1 cellular context compared by ENCODE assay signal in the genomic region with DNA sequence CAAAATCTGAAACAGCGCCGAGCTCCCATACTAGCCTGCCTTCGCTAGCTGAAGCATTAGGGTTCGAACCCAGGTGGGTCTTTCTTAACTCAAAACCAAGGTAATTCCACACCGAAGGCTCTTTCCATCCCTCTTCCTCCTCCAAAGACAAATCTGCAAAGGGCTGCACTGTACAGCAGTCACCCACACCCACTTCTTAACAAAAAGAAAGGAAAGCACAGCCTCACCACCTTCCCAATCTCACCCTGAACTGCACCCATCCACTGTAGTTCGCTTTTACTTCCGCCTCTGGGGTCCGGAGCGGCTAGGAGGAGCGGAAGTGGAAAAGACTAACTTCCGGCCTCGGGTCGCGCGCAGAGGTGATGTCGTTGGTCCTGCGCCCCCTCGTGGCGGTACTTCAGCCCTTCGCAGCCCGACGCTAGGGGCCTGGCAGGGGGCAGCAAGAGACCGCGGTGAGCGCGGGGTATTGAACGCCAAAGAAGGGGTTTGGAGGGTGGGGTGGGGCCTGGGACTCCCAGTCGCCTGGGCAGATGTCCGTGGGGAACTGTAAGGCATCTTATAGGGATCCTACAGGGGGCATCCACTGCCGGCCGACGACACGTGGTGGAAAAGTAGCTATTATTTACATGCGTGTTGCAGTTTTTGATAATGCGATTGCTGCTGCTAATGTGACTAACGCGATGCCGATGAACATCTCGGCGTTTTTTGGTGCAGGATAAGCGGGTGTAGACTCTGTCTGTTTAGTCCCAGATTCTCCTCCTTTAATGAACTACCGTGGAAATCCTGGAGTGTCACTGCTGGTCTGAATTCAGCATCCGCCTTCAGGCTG.
A peak's percentile ranks its signal among the peaks of the same experiment; 100 is the strongest.
TF ChIP-seq lines count a peak whose summit lies in the region.

A gene with protein sequence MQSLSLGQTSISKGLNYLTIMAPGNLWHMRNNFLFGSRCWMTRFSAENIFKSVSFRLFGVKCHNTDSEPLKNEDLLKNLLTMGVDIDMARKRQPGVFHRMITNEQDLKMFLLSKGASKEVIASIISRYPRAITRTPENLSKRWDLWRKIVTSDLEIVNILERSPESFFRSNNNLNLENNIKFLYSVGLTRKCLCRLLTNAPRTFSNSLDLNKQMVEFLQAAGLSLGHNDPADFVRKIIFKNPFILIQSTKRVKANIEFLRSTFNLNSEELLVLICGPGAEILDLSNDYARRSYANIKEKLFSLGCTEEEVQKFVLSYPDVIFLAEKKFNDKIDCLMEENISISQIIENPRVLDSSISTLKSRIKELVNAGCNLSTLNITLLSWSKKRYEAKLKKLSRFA (minus strand): TSS at position 290 of the 829 bp plus-strand sequence. CDS start 619 bp downstream, outside the sequence.

TF ChIP-seq in HepG2, 621 proteins besides CTCF, POLR2A, EP300 and RAD21 (continued from another document and continues in another):
- TF ChIP-seq THAP9 (CRISPR knock-in tag; IDR thresholded peaks at IDR 0.05; ENCODE audit: borderline replicate concordance), result peak; percentile 95
- TF ChIP-seq ZNF7 (CRISPR knock-in tag; IDR thresholded peaks at IDR 0.05), result no peak
- TF ChIP-seq, protein P1, sequence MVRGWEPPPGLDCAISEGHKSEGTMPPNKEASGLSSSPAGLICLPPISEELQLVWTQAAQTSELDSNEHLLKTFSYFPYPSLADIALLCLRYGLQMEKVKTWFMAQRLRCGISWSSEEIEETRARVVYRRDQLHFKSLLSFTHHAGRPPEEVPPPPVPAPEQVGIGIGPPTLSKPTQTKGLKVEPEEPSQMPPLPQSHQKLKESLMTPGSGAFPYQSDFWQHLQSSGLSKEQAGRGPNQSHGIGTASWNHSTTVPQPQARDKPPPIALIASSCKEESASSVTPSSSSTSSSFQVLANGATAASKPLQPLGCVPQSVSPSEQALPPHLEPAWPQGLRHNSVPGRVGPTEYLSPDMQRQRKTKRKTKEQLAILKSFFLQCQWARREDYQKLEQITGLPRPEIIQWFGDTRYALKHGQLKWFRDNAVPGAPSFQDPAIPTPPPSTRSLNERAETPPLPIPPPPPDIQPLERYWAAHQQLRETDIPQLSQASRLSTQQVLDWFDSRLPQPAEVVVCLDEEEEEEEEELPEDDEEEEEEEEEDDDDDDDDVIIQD (CRISPR knock-in tag; IDR thresholded peaks at IDR 0.05; ENCODE audit: low read depth), result peak; percentile 96
- TF ChIP-seq ZNF446 (CRISPR knock-in tag; IDR thresholded peaks at IDR 0.05), result no peak
- TF ChIP-seq PRPF4 (IDR thresholded peaks at IDR 0.05; ENCODE audit: low read depth, low read length, poor library complexity, severe bottlenecking), result no peak
- TF ChIP-seq ZNF235 (CRISPR knock-in tag; IDR thresholded peaks at IDR 0.05; ENCODE audit: borderline replicate concordance), result no peak
- peak; percentile 47; the same call in 1 of the 2 replicates for TF ChIP-seq ONECUT2 (CRISPR knock-in tag; IDR thresholded peaks at IDR 0.05)
- TF ChIP-seq TEAD2 (CRISPR knock-in tag; IDR thresholded peaks at IDR 0.05), result no peak
- peak; percentile 98 for TF ChIP-seq POLR2AphosphoS5 (IDR thresholded peaks at IDR 0.05; ENCODE audit: low read depth, low read length)
- TF ChIP-seq ZNF335 (CRISPR knock-in tag; IDR thresholded peaks at IDR 0.05), result peak; percentile 31; the same call in 1 of the 2 replicates
- TF ChIP-seq MZF1 (CRISPR knock-in tag; IDR thresholded peaks at IDR 0.05; ENCODE audit: borderline replicate concordance), result no peak
- TF ChIP-seq ZNF101 (CRISPR knock-in tag; IDR thresholded peaks at IDR 0.05; ENCODE audit: borderline replicate concordance, low read depth), result 0 out of 2 replicates have a peak, but pooled peaks have one; percentile 24
- no peak for TF ChIP-seq ZNF616 (CRISPR knock-in tag; IDR thresholded peaks at IDR 0.05; ENCODE audit: low read depth)
- TF ChIP-seq, protein P2, sequence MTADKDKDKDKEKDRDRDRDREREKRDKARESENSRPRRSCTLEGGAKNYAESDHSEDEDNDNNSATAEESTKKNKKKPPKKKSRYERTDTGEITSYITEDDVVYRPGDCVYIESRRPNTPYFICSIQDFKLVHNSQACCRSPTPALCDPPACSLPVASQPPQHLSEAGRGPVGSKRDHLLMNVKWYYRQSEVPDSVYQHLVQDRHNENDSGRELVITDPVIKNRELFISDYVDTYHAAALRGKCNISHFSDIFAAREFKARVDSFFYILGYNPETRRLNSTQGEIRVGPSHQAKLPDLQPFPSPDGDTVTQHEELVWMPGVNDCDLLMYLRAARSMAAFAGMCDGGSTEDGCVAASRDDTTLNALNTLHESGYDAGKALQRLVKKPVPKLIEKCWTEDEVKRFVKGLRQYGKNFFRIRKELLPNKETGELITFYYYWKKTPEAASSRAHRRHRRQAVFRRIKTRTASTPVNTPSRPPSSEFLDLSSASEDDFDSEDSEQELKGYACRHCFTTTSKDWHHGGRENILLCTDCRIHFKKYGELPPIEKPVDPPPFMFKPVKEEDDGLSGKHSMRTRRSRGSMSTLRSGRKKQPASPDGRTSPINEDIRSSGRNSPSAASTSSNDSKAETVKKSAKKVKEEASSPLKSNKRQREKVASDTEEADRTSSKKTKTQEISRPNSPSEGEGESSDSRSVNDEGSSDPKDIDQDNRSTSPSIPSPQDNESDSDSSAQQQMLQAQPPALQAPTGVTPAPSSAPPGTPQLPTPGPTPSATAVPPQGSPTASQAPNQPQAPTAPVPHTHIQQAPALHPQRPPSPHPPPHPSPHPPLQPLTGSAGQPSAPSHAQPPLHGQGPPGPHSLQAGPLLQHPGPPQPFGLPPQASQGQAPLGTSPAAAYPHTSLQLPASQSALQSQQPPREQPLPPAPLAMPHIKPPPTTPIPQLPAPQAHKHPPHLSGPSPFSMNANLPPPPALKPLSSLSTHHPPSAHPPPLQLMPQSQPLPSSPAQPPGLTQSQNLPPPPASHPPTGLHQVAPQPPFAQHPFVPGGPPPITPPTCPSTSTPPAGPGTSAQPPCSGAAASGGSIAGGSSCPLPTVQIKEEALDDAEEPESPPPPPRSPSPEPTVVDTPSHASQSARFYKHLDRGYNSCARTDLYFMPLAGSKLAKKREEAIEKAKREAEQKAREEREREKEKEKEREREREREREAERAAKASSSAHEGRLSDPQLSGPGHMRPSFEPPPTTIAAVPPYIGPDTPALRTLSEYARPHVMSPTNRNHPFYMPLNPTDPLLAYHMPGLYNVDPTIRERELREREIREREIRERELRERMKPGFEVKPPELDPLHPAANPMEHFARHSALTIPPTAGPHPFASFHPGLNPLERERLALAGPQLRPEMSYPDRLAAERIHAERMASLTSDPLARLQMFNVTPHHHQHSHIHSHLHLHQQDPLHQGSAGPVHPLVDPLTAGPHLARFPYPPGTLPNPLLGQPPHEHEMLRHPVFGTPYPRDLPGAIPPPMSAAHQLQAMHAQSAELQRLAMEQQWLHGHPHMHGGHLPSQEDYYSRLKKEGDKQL (CRISPR knock-in tag; IDR thresholded peaks at IDR 0.05; ENCODE audit: low read depth), result peak; percentile 40; the same call in 1 of the 2 replicates
- TF ChIP-seq ZC3H13 (CRISPR knock-in tag; IDR thresholded peaks at IDR 0.05), result no peak
- no peak for TF ChIP-seq HIC2 (CRISPR knock-in tag; IDR thresholded peaks at IDR 0.05; ENCODE audit: low read depth)
- TF ChIP-seq, protein P3, sequence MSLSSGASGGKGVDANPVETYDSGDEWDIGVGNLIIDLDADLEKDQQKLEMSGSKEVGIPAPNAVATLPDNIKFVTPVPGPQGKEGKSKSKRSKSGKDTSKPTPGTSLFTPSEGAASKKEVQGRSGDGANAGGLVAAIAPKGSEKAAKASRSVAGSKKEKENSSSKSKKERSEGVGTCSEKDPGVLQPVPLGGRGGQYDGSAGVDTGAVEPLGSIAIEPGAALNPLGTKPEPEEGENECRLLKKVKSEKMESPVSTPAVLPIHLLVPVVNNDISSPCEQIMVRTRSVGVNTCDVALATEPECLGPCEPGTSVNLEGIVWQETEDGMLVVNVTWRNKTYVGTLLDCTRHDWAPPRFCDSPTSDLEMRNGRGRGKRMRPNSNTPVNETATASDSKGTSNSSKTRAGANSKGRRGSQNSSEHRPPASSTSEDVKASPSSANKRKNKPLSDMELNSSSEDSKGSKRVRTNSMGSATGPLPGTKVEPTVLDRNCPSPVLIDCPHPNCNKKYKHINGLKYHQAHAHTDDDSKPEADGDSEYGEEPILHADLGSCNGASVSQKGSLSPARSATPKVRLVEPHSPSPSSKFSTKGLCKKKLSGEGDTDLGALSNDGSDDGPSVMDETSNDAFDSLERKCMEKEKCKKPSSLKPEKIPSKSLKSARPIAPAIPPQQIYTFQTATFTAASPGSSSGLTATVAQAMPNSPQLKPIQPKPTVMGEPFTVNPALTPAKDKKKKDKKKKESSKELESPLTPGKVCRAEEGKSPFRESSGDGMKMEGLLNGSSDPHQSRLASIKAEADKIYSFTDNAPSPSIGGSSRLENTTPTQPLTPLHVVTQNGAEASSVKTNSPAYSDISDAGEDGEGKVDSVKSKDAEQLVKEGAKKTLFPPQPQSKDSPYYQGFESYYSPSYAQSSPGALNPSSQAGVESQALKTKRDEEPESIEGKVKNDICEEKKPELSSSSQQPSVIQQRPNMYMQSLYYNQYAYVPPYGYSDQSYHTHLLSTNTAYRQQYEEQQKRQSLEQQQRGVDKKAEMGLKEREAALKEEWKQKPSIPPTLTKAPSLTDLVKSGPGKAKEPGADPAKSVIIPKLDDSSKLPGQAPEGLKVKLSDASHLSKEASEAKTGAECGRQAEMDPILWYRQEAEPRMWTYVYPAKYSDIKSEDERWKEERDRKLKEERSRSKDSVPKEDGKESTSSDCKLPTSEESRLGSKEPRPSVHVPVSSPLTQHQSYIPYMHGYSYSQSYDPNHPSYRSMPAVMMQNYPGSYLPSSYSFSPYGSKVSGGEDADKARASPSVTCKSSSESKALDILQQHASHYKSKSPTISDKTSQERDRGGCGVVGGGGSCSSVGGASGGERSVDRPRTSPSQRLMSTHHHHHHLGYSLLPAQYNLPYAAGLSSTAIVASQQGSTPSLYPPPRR (CRISPR knock-in tag; IDR thresholded peaks at IDR 0.05; ENCODE audit: borderline replicate concordance), result no peak; the same call in 1 of the 2 replicates
- TF ChIP-seq ZNF33B (CRISPR knock-in tag; IDR thresholded peaks at IDR 0.05), result no peak
- no peak for TF ChIP-seq ZBTB37 (CRISPR knock-in tag; IDR thresholded peaks at IDR 0.05)
- no peak for TF ChIP-seq JDP2 (CRISPR knock-in tag; IDR thresholded peaks at IDR 0.05; ENCODE audit: borderline replicate concordance)
- TF ChIP-seq ZNF777 (CRISPR knock-in tag; IDR thresholded peaks at IDR 0.05), result no peak; the same call in none of the 2 replicates
- TF ChIP-seq ATF7-NPFF (CRISPR knock-in tag; IDR thresholded peaks at IDR 0.05; ENCODE audit: low read depth), result peak; percentile 92
- TF ChIP-seq DDIT3 (CRISPR knock-in tag; IDR thresholded peaks at IDR 0.05), result no peak
- no peak for TF ChIP-seq ZNF850 (CRISPR knock-in tag; conservative IDR thresholded peaks at IDR 0.05)
- TF ChIP-seq, protein P4, sequence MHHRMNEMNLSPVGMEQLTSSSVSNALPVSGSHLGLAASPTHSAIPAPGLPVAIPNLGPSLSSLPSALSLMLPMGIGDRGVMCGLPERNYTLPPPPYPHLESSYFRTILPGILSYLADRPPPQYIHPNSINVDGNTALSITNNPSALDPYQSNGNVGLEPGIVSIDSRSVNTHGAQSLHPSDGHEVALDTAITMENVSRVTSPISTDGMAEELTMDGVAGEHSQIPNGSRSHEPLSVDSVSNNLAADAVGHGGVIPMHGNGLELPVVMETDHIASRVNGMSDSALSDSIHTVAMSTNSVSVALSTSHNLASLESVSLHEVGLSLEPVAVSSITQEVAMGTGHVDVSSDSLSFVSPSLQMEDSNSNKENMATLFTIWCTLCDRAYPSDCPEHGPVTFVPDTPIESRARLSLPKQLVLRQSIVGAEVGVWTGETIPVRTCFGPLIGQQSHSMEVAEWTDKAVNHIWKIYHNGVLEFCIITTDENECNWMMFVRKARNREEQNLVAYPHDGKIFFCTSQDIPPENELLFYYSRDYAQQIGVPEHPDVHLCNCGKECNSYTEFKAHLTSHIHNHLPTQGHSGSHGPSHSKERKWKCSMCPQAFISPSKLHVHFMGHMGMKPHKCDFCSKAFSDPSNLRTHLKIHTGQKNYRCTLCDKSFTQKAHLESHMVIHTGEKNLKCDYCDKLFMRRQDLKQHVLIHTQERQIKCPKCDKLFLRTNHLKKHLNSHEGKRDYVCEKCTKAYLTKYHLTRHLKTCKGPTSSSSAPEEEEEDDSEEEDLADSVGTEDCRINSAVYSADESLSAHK (CRISPR knock-in tag; IDR thresholded peaks at IDR 0.05; ENCODE audit: borderline replicate concordance), result 0 out of 2 replicates have a peak, but pooled peaks have one; percentile 57
- TF ChIP-seq SKI (IDR thresholded peaks at IDR 0.05; ENCODE audit: partially characterized antibody), result no peak
